20 cellular contexts compared by ENCODE assay signal in the genomic region with DNA sequence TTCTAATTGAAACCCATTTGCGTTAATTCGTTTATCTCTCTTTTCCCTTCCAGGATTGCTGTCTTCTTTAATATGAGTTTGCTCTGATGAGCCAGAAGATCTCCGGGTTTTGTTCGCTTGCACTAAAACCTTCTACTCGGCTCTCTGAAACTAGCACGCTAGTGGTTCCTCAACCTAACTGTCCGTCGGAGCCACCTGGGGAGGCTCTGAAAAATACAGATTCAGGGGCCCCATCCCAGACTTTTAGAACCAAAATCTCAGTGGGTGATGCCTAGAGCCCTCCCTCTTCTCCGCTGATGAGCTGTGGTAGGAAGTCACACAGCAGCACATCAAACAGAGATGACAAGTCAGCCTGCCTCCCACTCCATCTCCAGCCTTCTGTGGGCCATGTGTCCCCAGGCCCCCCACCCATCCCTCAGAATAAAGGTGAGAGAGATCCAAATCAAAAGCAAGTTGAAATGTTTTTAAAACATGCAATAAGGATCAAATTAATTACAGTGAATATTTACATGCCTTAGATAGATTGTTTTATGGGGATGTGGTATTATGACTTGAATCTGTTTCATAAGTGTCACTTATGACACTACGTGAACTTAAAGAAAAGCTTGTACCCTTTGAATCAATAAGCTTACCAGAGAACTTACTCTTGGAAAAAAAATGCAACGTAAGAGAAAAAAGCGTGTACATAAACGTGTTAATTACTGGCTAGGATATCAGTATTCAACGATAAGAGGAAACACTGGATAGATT. TPM values are rescaled to one million over a fixed set of nuclear protein-coding genes. Genes with fewer than 3 reads are reported as not detected.
A peak's percentile ranks its signal among the peaks of the same experiment; 100 is the strongest.
DNase-seq lines count a peak whose midpoint lies in the region; ATAC-seq and TF ChIP-seq lines count a peak whose summit lies in the region.
"Had no signal": no experiment of that assay in that cellular context is flagged by ENCODE, and none has a peak within 500 bp of the region (broad histone marks: within the 10 kb centered on the region; RNA-seq: fewer than 3 reads in every experiment).

No MANE protein-coding gene starts in this region.

- WGBS in adrenal gland, 4 donors, result 55 to 60% (median 58%) methylated on average over 14 of the region's 14 CpGs
- 59% methylated on average over 14 of the region's 14 CpGs for WGBS in suprapubic skin

- ATAC-seq in GM21360 (IDR thresholded peaks at IDR 0.05; ENCODE audit: unreplicated experiment), result no peak

- intact Hi-C loops in adrenal gland (cut with DNase I), result no loop called here

- H3K4me1 ChIP-seq in adrenal gland (replicated peaks in 1 of 2) (peaks cover 25 to 35% of the 10 kb centered on the region in 2 donors), suprapubic skin (peaks cover 27% of the 10 kb centered on the region)
- H3K4me1 ChIP-seq: HAP-1 had no signal

- no peaks in the 10 kb centered on the region for H3K36me3 ChIP-seq in adrenal gland (replicated peaks in 1 of 2)
- no peaks in the 10 kb centered on the region for H3K36me3 ChIP-seq in suprapubic skin
- H3K36me3 ChIP-seq: BLaER1 treated with 17β-estradiol and CSF1 and Interleukin-3, amounts not matched to agents 10 nM and 100 nM; HAP-1; neutrophil; tibial artery had no signal

- H3K27ac ChIP-seq in adrenal gland (peak overlapping the region; percentile 40 to 92 (median 75)), suprapubic skin (peak overlapping the region; percentile 22)
- H3K27ac ChIP-seq: 22Rv1; BLaER1 treated with 17β-estradiol and CSF1 and Interleukin-3, amounts not matched to agents 10 nM and 100 nM; neutrophil; tibial artery had no signal

- H3K27me3 ChIP-seq in adrenal gland (no peaks in the 10 kb centered on the region), suprapubic skin (peaks cover 4% of the 10 kb centered on the region)

- DNase-seq in DMS79 treated with DMSO at 0.1 percent for 48 hours (lab: John Stamatoyannopoulos, UW) (peak; percentile 40), DMS79 (lab: John Stamatoyannopoulos, UW) (no peak), adrenal gland (peak in 4 of 7 donors; percentile 11 to 49 (median 16)), mesenteric fat pad (ENCODE audit: low spot score) (peak; percentile 20), suprapubic skin (ENCODE audit: low spot score in 2 of 2) (no peak), NCI-H1092 (lab: John Stamatoyannopoulos, UW) (no peak)
- DNase-seq in activated CD4-positive, alpha-beta T cell treated with anti-CD3 and anti-CD28 coated beads for 48 hours, result no peak
- DNase-seq: activated CD4-positive, alpha-beta T cell treated with anti-CD3 and anti-CD28 coated beads, Interleukin-2, amount 50 U/mL, for 4 hours; activated T-cell treated with anti-CD3 and anti-CD28 coated beads, Interleukin-2, amount 50 U/mL, for 24 hours; Kasumi-1; T-helper 1 cell had no signal

- no peak for TF ChIP-seq CTCF in adrenal gland (IDR thresholded peaks at IDR 0.05)
- no peak for TF ChIP-seq CTCF in suprapubic skin (IDR thresholded peaks at IDR 0.05)

- H3K4me3 ChIP-seq in adrenal gland (peak overlapping the region in 1 of 4 donors; percentile 21), suprapubic skin (no peak overlapping the region)
- H3K4me3 ChIP-seq: BLaER1 treated with 17β-estradiol and CSF1 and Interleukin-3, amounts not matched to agents 10 nM and 100 nM; HAP-1; tibial artery had no signal

- H3K9me3 ChIP-seq in adrenal gland (replicated peaks in 1 of 3) (no peaks in the 10 kb centered on the region), suprapubic skin (peaks cover 5% of the 10 kb centered on the region)
- H3K9me3 ChIP-seq: HAP-1, neutrophil had no signal

- TF ChIP-seq EP300 in suprapubic skin (IDR thresholded peaks at IDR 0.05), result no peak

- TF ChIP-seq POLR2A in adrenal gland (IDR thresholded peaks at IDR 0.05) (no peak), suprapubic skin (IDR thresholded peaks at IDR 0.05) (no peak)

RNA-seq across cellular contexts. Expression of gene FCN2, which starts 16.4 kb away (rescaled TPM):
- 10 to 100 TPM; 24.0 to 87.0 (median 31.8) TPM for total RNA-seq in adrenal gland
- 10 to 100 TPM; 21.6 to 99.6 (median 32.9) TPM for polyA plus RNA-seq in adrenal gland
- 1.2 TPM for total RNA-seq in mesenteric fat pad
- 1 to 10 TPM in 1 of 4 donors, not detected in 3; 1.4 TPM for total RNA-seq in suprapubic skin
- total RNA-seq: bronchial epithelial cell, mononuclear cell had no signal
- polyA plus RNA-seq: keratinocyte had no signal

RNA-seq across cellular contexts. Expression of gene FCN1, which starts 20.7 kb away (rescaled TPM):
- 1 to 10 TPM in 6 of 8 donors, under 1 TPM in 1, not detected in 1; 0.57 to 6.2 (median 2.1) TPM for total RNA-seq in adrenal gland
- 1 to 10 TPM in 2 of 3 donors, under 1 TPM in 1; 0.68 to 7.0 (median 3.1) TPM for polyA plus RNA-seq in adrenal gland
- total RNA-seq in mesenteric fat pad, result 27.9 TPM
- total RNA-seq in suprapubic skin, result under 1 TPM; 0.16 to 0.42 (median 0.34) TPM
- total RNA-seq: bronchial epithelial cell had no signal
- polyA plus RNA-seq: keratinocyte had no signal

Comparison
In these comparisons a context has a peak if more than half of its experiments do, and no peak if none do; other contexts are left out.
1. DNase-seq: peak in DMS79 treated with DMSO at 0.1 percent for 48 hours (single experiment), adrenal gland (4 of 7) and mesenteric fat pad (single experiment); none in DMS79 (single experiment), suprapubic skin (0 of 2), activated CD4-positive, alpha-beta T cell treated with anti-CD3 and anti-CD28 coated beads for 48 hours (single experiment) and NCI-H1092 (single experiment).
2. RNA of gene FCN2, which starts 16.4 kb away (total RNA-seq): 24.0 to 87.0 TPM in adrenal gland; 1.2 TPM in mesenteric fat pad (single experiment) and 1.4 TPM in suprapubic skin; every median in the first group is over 10 times any median in the second.